27 cellular contexts compared by ENCODE assay signal in genomic region chr4:21454831-21455230, GRCh38.
"Had no signal": no experiment of that assay in that cellular context is flagged by ENCODE, and none has a peak within 500 bp of the region (broad histone marks: within the 10 kb centered on the region; RNA-seq: fewer than 3 reads in every experiment).

No MANE protein-coding gene starts in this region.

- H3K4me1 ChIP-seq: colonic mucosa, esophagus squamous epithelium, gastrocnemius medialis, heart right ventricle, left lung, lower lobe of right lung had no signal

- H3K4me3 ChIP-seq: colonic mucosa, esophagus squamous epithelium, gastrocnemius medialis, heart right ventricle, left lung, lower lobe of right lung had no signal

- H3K27ac Mint-ChIP-seq: dendritic cell treated with granulocyte-macrophage colony-stimulating factor and Interleukin-4, amounts not matched to agents 40 ng/mL and 50 ng/mL, for 4 days; effector memory CD8-positive, alpha-beta T cell; endodermal cell; mesothelial cell of epicardium; naive thymus-derived CD4-positive, alpha-beta T cell had no signal

- H3K4me3 Mint-ChIP-seq: dendritic cell treated with granulocyte-macrophage colony-stimulating factor and Interleukin-4, amounts not matched to agents 40 ng/mL and 50 ng/mL, for 4 days; effector memory CD8-positive, alpha-beta T cell; endodermal cell; mesothelial cell of epicardium; naive thymus-derived CD4-positive, alpha-beta T cell had no signal

- H3K27me3 Mint-ChIP-seq: dendritic cell treated with granulocyte-macrophage colony-stimulating factor and Interleukin-4, amounts not matched to agents 40 ng/mL and 50 ng/mL, for 4 days; effector memory CD8-positive, alpha-beta T cell had no signal

- H3K9me3 Mint-ChIP-seq: dendritic cell treated with granulocyte-macrophage colony-stimulating factor and Interleukin-4, amounts not matched to agents 40 ng/mL and 50 ng/mL, for 4 days; endodermal cell; mesothelial cell of epicardium had no signal

- H3K9me3 ChIP-seq: colonic mucosa, esophagus squamous epithelium, gastrocnemius medialis, heart right ventricle, left lung, lower lobe of right lung had no signal

- FAIRE-seq: endometrium, islet of Langerhans, keratinocyte had no signal

- H3K4me1 Mint-ChIP-seq: mesothelial cell of epicardium; naive thymus-derived CD4-positive, alpha-beta T cell had no signal

- H3K27me3 ChIP-seq: colonic mucosa, esophagus squamous epithelium, gastrocnemius medialis, heart right ventricle, left lung had no signal

- ATAC-seq: effector memory CD8-positive, alpha-beta T cell; esophagus mucosa; gastrocnemius medialis; heart right ventricle; left cardiac atrium; left lung; left ventricle myocardium superior; lower lobe of right lung; naive thymus-derived CD4-positive, alpha-beta T cell had no signal

- H3K27ac ChIP-seq: colonic mucosa, epithelial cell of prostate, esophagus squamous epithelium, gastrocnemius medialis, heart right ventricle, left lung, lower lobe of right lung had no signal

- H3K36me3 ChIP-seq: colonic mucosa, esophagus squamous epithelium, gastrocnemius medialis, heart right ventricle, left lung, lower lobe of right lung had no signal

- H3K36me3 Mint-ChIP-seq: mesothelial cell of epicardium had no signal

- DNase-seq: colonic mucosa; cortex of kidney; effector CD8-positive, alpha-beta T cell; effector memory CD8-positive, alpha-beta T cell; endodermal cell; erythroblast; esophagus squamous epithelium; foreskin fibroblast; foreskin melanocyte; gastrocnemius medialis; glutamatergic neuron; head of caudate nucleus; heart right ventricle; hippocampal formation; left cardiac atrium; left lung; left ventricle myocardium superior; lower lobe of right lung; mesenchymal stem cell; naive thymus-derived CD4-positive, alpha-beta T cell had no signal
